In genomic region chr18:6543330-6543908, GRCh38 we compare ENCODE assay signal across 8 cellular contexts.
DNase-seq lines count a peak whose midpoint lies in the region; ATAC-seq and TF ChIP-seq lines count a peak whose summit lies in the region.

No MANE protein-coding gene starts in this region.

- no peaks in the 10 kb centered on the region for H3K9me3 Mint-ChIP-seq in activated CD4-positive, alpha-beta T cell treated with anti-CD3 and anti-CD28 coated beads for 36 hours (ENCODE audit: low read depth)

- H3K27me3 ChIP-seq in heart right ventricle = no peaks in the 10 kb centered on the region

- POLR2A ChIA-PET in activated CD4-positive, alpha-beta T cell treated with anti-CD3 and anti-CD28 coated beads for 36 hours (lab: Charles Lee) = no interaction called here

- H3K4me1 Mint-ChIP-seq in activated CD4-positive, alpha-beta T cell treated with anti-CD3 and anti-CD28 coated beads for 36 hours = no peaks in the 10 kb centered on the region

- no peak overlapping the region for H3K4me3 Mint-ChIP-seq in activated CD4-positive, alpha-beta T cell treated with anti-CD3 and anti-CD28 coated beads for 36 hours

- 32 to 36% methylated on average over 8 of the region's 8 CpGs for WGBS in heart right ventricle, 2 donors

- no peaks in the 10 kb centered on the region for H3K36me3 Mint-ChIP-seq in activated CD4-positive, alpha-beta T cell treated with anti-CD3 and anti-CD28 coated beads for 36 hours (ENCODE audit: low read depth)

- H3K9me3 ChIP-seq in heart right ventricle = no peaks in the 10 kb centered on the region

- peaks cover 5% of the 10 kb centered on the region for H3K27me3 Mint-ChIP-seq in activated CD4-positive, alpha-beta T cell treated with anti-CD3 and anti-CD28 coated beads for 36 hours

- H3K27ac Mint-ChIP-seq in activated CD4-positive, alpha-beta T cell treated with anti-CD3 and anti-CD28 coated beads for 36 hours = no peak overlapping the region

- CTCF ChIA-PET in activated CD4-positive, alpha-beta T cell treated with anti-CD3 and anti-CD28 coated beads for 36 hours (lab: Charles Lee) = interaction anchor here (0.6 to 2.0 kb wide), 3 partner anchors 15 to 486 kb away, joined by 3 to 13 read pairs (median 3); no protein-coding TSS in a partner anchor

- H3K4me1 ChIP-seq in heart right ventricle = peaks cover 0 to 10% (median 0%) of the 10 kb centered on the region in 9 donors

- H3K4me3 ChIP-seq in heart right ventricle (no peak overlapping the region), coronary artery (no peak overlapping the region)

- ATAC-seq in heart right ventricle (peak in 1 of 8 donors; percentile 14), left cardiac atrium (no peak), GM21526 (IDR thresholded peaks at IDR 0.05; ENCODE audit: low FRiP score, unreplicated experiment) (no peak), GM21619 (IDR thresholded peaks at IDR 0.05; ENCODE audit: unreplicated experiment) (no peak)
- no peak for ATAC-seq in activated CD4-positive, alpha-beta T cell treated with anti-CD3 and anti-CD28 coated beads for 36 hours

- TF ChIP-seq CTCF in heart right ventricle (IDR thresholded peaks at IDR 0.05) (peak; percentile 52 to 77 (median 64)), coronary artery (IDR thresholded peaks at IDR 0.05) (peak; percentile 38)

- intact Hi-C loops in heart right ventricle (cut with DNase I) (loop anchor here in 8 of 10 donors (1.0 to 10.0 kb wide), 8 partner anchors 181 to 631 kb away; partner anchors contain the start of gene ARHGAP28 (in 1 of the 8)), left cardiac atrium (cut with DNase I) (loop anchor here (2.0 kb wide), 1 partner anchor 343 kb away; no protein-coding TSS in a partner anchor)
- intact Hi-C loops in activated CD4-positive, alpha-beta T cell treated with anti-CD3 and anti-CD28 coated beads for 36 hours (cut with DNase I, micrococcal nuclease) = loop anchor here (1.0 to 5.0 kb wide), 3 partner anchors 343 to 633 kb away; no protein-coding TSS in a partner anchor

- H3K27ac ChIP-seq in heart right ventricle (no peak overlapping the region), coronary artery (no peak overlapping the region)

- no peaks in the 10 kb centered on the region for H3K36me3 ChIP-seq in heart right ventricle

- DNase-seq in heart right ventricle = no peak
- no peak for DNase-seq in left cardiac atrium
- peak; percentile 50 for DNase-seq in NCI-H524 treated with DMSO at 0.1 percent for 48 hours (lab: John Stamatoyannopoulos, UW)
- no peak for DNase-seq in coronary artery (ENCODE audit: low spot score)
- DNase-seq in myocyte (ENCODE audit: low read depth) = peak; percentile 51
- no peak for DNase-seq in activated CD4-positive, alpha-beta T cell treated with anti-CD3 and anti-CD28 coated beads for 36 hours

Comparison
In these comparisons a context has a peak if more than half of its experiments do, and no peak if none do; other contexts are left out.
1. DNase-seq: peak in NCI-H524 treated with DMSO at 0.1 percent for 48 hours (single experiment) and myocyte (single experiment); none in heart right ventricle (0 of 2), left cardiac atrium (single experiment), coronary artery (single experiment) and activated CD4-positive, alpha-beta T cell treated with anti-CD3 and anti-CD28 coated beads for 36 hours (single experiment).